In the genomic region with DNA sequence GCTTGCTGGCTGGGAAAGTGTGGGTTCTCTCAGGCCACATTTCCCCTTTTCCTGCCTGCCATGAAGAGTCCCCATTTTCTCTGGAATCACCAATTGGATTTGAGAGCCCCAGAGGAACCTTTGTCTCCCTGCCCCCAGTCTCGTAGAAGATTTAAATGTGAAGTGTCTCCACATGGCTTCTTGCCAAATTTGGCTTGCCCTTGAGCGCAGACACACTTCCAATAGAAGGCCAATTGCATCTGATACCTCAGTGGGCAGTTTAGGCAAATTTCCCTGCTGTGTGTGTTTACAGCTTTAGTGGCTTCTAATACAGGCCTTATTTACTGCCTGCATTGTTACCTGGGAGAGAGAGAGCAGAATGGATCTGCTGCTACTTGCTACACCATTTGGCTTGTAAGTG, we compare ENCODE assay signal across 10 cellular contexts. TPM values are rescaled to one million over a fixed set of nuclear protein-coding genes. Genes with fewer than 3 reads are reported as not detected.
DNase-seq lines count a peak whose midpoint lies in the region; ATAC-seq and TF ChIP-seq lines count a peak whose summit lies in the region.
"Had no signal": no experiment of that assay in that cellular context is flagged by ENCODE, and none has a peak within 500 bp of the region (broad histone marks: within the 10 kb centered on the region; RNA-seq: fewer than 3 reads in every experiment).

No MANE protein-coding gene starts in this region.

- no peak for TF ChIP-seq POLR2A in spleen (IDR thresholded peaks at IDR 0.05)

- no peaks in the 10 kb centered on the region for H3K9me3 Mint-ChIP-seq in activated T-cell treated with anti-CD3 and anti-CD28 coated beads, Interleukin-2, amount 50 U/mL, for 24 hours
- no peaks in the 10 kb centered on the region for H3K9me3 Mint-ChIP-seq in activated naive CD8-positive, alpha-beta T cell treated with anti-CD3 and anti-CD28 coated beads, Interleukin-2, amount 50 U/mL, for 24 hours
- H3K9me3 Mint-ChIP-seq: activated naive CD4-positive, alpha-beta T cell treated with anti-CD3 and anti-CD28 coated beads, Interleukin-2, amount 10 ng/mL, durations not matched to agents 7 days and 5 days had no signal

- no peak for DNase-seq in activated T-cell treated with anti-CD3 and anti-CD28 coated beads, Interleukin-2, amount 50 U/mL, for 24 hours
- no peak for DNase-seq in activated T-cell treated with anti-CD3 and anti-CD28 coated beads, Interleukin-2, amount 50 U/mL, for 48 hours
- DNase-seq in NCI-H2107 treated with DMSO at 0.1 percent for 48 hours (lab: John Stamatoyannopoulos, UW; ENCODE audit: unreplicated experiment) (peak; percentile 75), spleen (no peak), NCI-H446 treated with DMSO at 0.1 percent for 48 hours (lab: John Stamatoyannopoulos, UW) (no peak), HPDE6-E6E7 (ENCODE audit: extremely low spot score) (no peak), head of caudate nucleus (no peak)
- DNase-seq in activated naive CD8-positive, alpha-beta T cell treated with anti-CD3 and anti-CD28 coated beads, Interleukin-2, amount 50 U/mL, for 24 hours: no peak
- DNase-seq: stimulated activated CD8-positive, alpha-beta memory T cell treated with anti-CD3 and anti-CD28 coated beads, Interleukin-4, amount 100 ng/mL, for 48 hours had no signal

- peak overlapping the region; percentile 75 for H3K27ac Mint-ChIP-seq in activated T-cell treated with anti-CD3 and anti-CD28 coated beads, Interleukin-2, amount 50 U/mL, for 24 hours
- peak overlapping the region; percentile 80 for H3K27ac Mint-ChIP-seq in activated naive CD8-positive, alpha-beta T cell treated with anti-CD3 and anti-CD28 coated beads, Interleukin-2, amount 50 U/mL, for 24 hours

- TF ChIP-seq CTCF in spleen (IDR thresholded peaks at IDR 0.05 in 8 of 11, conservative IDR thresholded peaks at IDR 0.05 in 3 of 11): no peak

- H3K4me3 Mint-ChIP-seq in activated T-cell treated with anti-CD3 and anti-CD28 coated beads, Interleukin-2, amount 50 U/mL, for 24 hours: no peak overlapping the region
- no peak overlapping the region for H3K4me3 Mint-ChIP-seq in activated naive CD8-positive, alpha-beta T cell treated with anti-CD3 and anti-CD28 coated beads, Interleukin-2, amount 50 U/mL, for 24 hours

- H3K9me3 ChIP-seq in spleen: no peaks in the 10 kb centered on the region

- H3K27me3 Mint-ChIP-seq in activated T-cell treated with anti-CD3 and anti-CD28 coated beads, Interleukin-2, amount 50 U/mL, for 24 hours: no peaks in the 10 kb centered on the region
- H3K27me3 Mint-ChIP-seq in activated naive CD8-positive, alpha-beta T cell treated with anti-CD3 and anti-CD28 coated beads, Interleukin-2, amount 50 U/mL, for 24 hours: no peaks in the 10 kb centered on the region

- ATAC-seq in activated naive CD8-positive, alpha-beta T cell treated with anti-CD3 and anti-CD28 coated beads, Interleukin-2, amount 50 U/mL, for 24 hours: no peak

- H3K4me1 Mint-ChIP-seq in activated T-cell treated with anti-CD3 and anti-CD28 coated beads, Interleukin-2, amount 50 U/mL, for 24 hours (ENCODE audit: low read depth): peaks cover 64% of the 10 kb centered on the region
- H3K4me1 Mint-ChIP-seq in activated naive CD8-positive, alpha-beta T cell treated with anti-CD3 and anti-CD28 coated beads, Interleukin-2, amount 50 U/mL, for 24 hours: peaks cover 75% of the 10 kb centered on the region

- peaks cover 22 to 77% (median 53%) of the 10 kb centered on the region in 6 donors for H3K4me1 ChIP-seq in spleen

- peaks cover 0 to 24% (median 0%) of the 10 kb centered on the region in 7 donors for H3K27me3 ChIP-seq in spleen (replicated peaks in 1 of 7)

- 19 to 63% (median 29%) methylated on average over 2 of the region's 2 CpGs for WGBS in spleen, 5 donors

- no peak overlapping the region for H3K4me3 ChIP-seq in spleen

- intact Hi-C loops in spleen (cut with DNase I; ENCODE audit: low total_unique reads): no loop called here
- intact Hi-C loops in head of caudate nucleus (cut with DNase I): no loop called here

- peak overlapping the region in 7 of 8 donors; percentile 17 to 85 (median 61) for H3K27ac ChIP-seq in spleen

- no peaks in the 10 kb centered on the region for H3K36me3 ChIP-seq in spleen

- H3K36me3 Mint-ChIP-seq in activated T-cell treated with anti-CD3 and anti-CD28 coated beads, Interleukin-2, amount 50 U/mL, for 24 hours (ENCODE audit: low read depth): no peaks in the 10 kb centered on the region
- no peaks in the 10 kb centered on the region for H3K36me3 Mint-ChIP-seq in activated naive CD8-positive, alpha-beta T cell treated with anti-CD3 and anti-CD28 coated beads, Interleukin-2, amount 50 U/mL, for 24 hours (ENCODE audit: low read depth)
- H3K36me3 Mint-ChIP-seq: activated naive CD4-positive, alpha-beta T cell treated with anti-CD3 and anti-CD28 coated beads, Interleukin-2, amount 10 ng/mL, durations not matched to agents 7 days and 5 days had no signal

RNA-seq across cellular contexts. Expression of gene CDK5R1, which starts 29.7 kb away (rescaled TPM):
- 10 to 100 TPM; 13.0 to 28.2 (median 20.3) TPM for total RNA-seq in spleen
- 10 to 100 TPM; 13.5 to 26.3 (median 13.6) TPM for polyA plus RNA-seq in spleen
